In genomic region chr7:149125864-149126661, GRCh38 we compare ENCODE assay signal across 8 cellular contexts. TPM values are rescaled to one million over a fixed set of nuclear protein-coding genes. Genes with fewer than 3 reads are reported as not detected.
DNase-seq lines count a peak whose midpoint lies in the region; TF ChIP-seq lines count a peak whose summit lies in the region.

TSS of gene ZNF425 (minus strand) at chr7:149126324. CDS start at chr7:149126213, 111 bp downstream.

- H3K9me3 ChIP-seq in MG63 (peaks cover 5% of the 10 kb centered on the region; the same call in 1 of the 2 replicates), suprapubic skin (no peaks in the 10 kb centered on the region)

- peaks cover 22% of the 10 kb centered on the region for H3K36me3 ChIP-seq in MG63
- peaks cover 10% of the 10 kb centered on the region for H3K36me3 ChIP-seq in suprapubic skin

- H3K27ac ChIP-seq in suprapubic skin = peak within 1 kb of the TSS; percentile 93

- H3K4me3 ChIP-seq in MG63 (peak within 1 kb of the TSS; percentile 86), suprapubic skin (peak within 1 kb of the TSS; percentile 99)

- peak; percentile 76 to 98 for TF ChIP-seq CTCF in suprapubic skin (IDR thresholded peaks at IDR 0.05)

- peaks cover 22% of the 10 kb centered on the region for H3K4me1 ChIP-seq in suprapubic skin

- 2% methylated on average over 32 of the region's 72 CpGs for WGBS in suprapubic skin

- TF ChIP-seq EP300 in suprapubic skin (IDR thresholded peaks at IDR 0.05) = no peak

- H3K27me3 ChIP-seq in MG63 (no peaks in the 10 kb centered on the region), suprapubic skin (no peaks in the 10 kb centered on the region)

- peak; percentile 81 to 84 for TF ChIP-seq POLR2A in suprapubic skin (IDR thresholded peaks at IDR 0.05)

- DNase-seq in GM03348 (ENCODE audit: low spot score) (peak; percentile 98), HCEC 1CT (peak; percentile 87), MG63 (peak; percentile 84), SIG-M5 (lab: John Stamatoyannopoulos, UW) (peak; percentile 8), foreskin melanocyte (peak; percentile 82), nucleus accumbens (lab: John Stamatoyannopoulos, UW) (peak; percentile 16 to 93 (median 86)), suprapubic skin (ENCODE audit: low spot score in 2 of 2) (peak; percentile 94 to 95)
- peak; percentile 89 to 92 (median 92) for DNase-seq in activated naive CD4-positive, alpha-beta T cell (lab: John Stamatoyannopoulos, UW)

RNA-seq across cellular contexts. Expression of gene ZNF425, which starts in this region (rescaled TPM):
- total RNA-seq in MG63 (2014; rRNA removed; shearing (Covaris generic); ENCODE audit: low replicate concordance) = 1.2 and 1.9 TPM in 2 replicates
- total RNA-seq in suprapubic skin = 1 to 10 TPM; 2.6 to 5.9 (median 3.7) TPM

Comparison
In these comparisons a context has a peak if more than half of its experiments do, and no peak if none do; other contexts are left out.
1. Peak in every context shown above with its lines: DNase-seq, H3K4me3 ChIP-seq and H3K27ac ChIP-seq.
2. DNase-seq: peak in every context shown above with its lines; median percentile 98 in GM03348; 94 in suprapubic skin; 92 in activated naive CD4-positive, alpha-beta T cell; 87 in HCEC 1CT; 86 in nucleus accumbens; 84 in MG63; 82 in foreskin melanocyte; 8 in SIG-M5.